In the genomic region with DNA sequence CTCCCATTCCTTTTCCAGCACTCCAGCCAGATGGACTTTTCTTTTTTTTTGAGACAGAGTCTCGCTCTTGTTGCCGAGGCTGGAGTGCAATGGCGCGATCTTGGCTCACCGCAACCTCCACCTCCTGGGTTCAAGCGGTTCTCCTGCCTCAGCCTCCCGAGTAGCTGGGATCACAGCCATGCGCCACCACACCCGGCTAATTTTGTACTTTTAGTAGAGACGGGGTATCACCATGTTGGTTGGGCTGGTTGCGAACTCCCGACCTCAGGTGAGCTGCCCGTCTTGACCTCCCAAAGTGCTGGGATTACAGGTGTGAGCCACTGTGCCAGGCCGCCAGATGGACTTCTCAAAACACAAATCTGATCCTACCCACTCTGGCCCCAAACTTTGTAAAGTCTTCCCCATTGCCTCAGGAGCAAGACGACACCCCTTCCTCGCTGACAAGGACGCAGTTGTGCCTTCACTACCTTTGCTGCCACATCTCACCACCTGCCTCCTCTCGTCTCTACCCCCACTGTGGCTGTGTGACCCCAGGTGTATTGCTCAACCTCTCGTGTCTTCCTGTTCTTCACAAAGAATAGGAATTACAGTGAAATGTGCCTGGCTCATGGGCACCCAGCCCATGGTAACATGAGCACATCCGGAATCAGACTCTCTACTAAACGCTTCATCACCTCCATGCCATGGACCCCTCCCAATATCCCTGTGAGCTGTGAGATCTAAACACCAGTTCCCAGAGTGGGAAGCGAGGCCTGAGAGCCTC, we compare ENCODE assay signal across 16 cellular contexts. TPM values are rescaled to one million over a fixed set of nuclear protein-coding genes. Genes with fewer than 3 reads are reported as not detected.
DNase-seq lines count a peak whose midpoint lies in the region; ATAC-seq and TF ChIP-seq lines count a peak whose summit lies in the region.
"Had no signal": no experiment of that assay in that cellular context is flagged by ENCODE, and none has a peak within 500 bp of the region (broad histone marks: within the 10 kb centered on the region; RNA-seq: fewer than 3 reads in every experiment).

No MANE protein-coding gene starts in this region.

- H3K27ac ChIP-seq in dorsolateral prefrontal cortex (peak overlapping the region in 38 of 59 donors; percentile 1 to 83 (median 48)), neutrophil (peak overlapping the region; percentile 85)
- H3K27ac ChIP-seq: right atrium auricular region, VCaP had no signal

- DNase-seq in CD1c-positive myeloid dendritic cell (ENCODE audit: extremely low spot score) (peak; percentile 16), NCI-H510A (lab: John Stamatoyannopoulos, UW) (peak; percentile 24), dorsolateral prefrontal cortex (no peak), NCI-H1048 (lab: John Stamatoyannopoulos, UW) (no peak), NCI-H82 treated with DMSO at 0.1 percent for 48 hours (lab: John Stamatoyannopoulos, UW; ENCODE audit: unreplicated experiment) (no peak)
- DNase-seq: activated gamma-delta T cell; CD8-positive, alpha-beta memory T cell; cortex of kidney; NCI-H187 had no signal

- H3K36me3 ChIP-seq in neutrophil, result peaks cover 3% of the 10 kb centered on the region
- H3K36me3 ChIP-seq: gastroesophageal sphincter, right atrium auricular region had no signal

- no peaks in the 10 kb centered on the region for H3K9me3 ChIP-seq in neutrophil
- H3K9me3 ChIP-seq: gastroesophageal sphincter, right atrium auricular region had no signal

- intact Hi-C loops in dorsolateral prefrontal cortex (cut with DNase I), result no loop called here

- H3K4me1 ChIP-seq in neutrophil (ENCODE audit: control insufficient read depth in 1 of 2, insufficient read depth in 1 of 2, low read depth in 1 of 2, low read length in 1 of 2), result peaks cover 47 to 50% of the 10 kb centered on the region in 2 experiments

- H3K27me3 ChIP-seq in dorsolateral prefrontal cortex (no peaks in the 10 kb centered on the region), neutrophil (no peaks in the 10 kb centered on the region)
- H3K27me3 ChIP-seq: gastroesophageal sphincter, right atrium auricular region had no signal

- ATAC-seq in GM19324 (IDR thresholded peaks at IDR 0.05; ENCODE audit: low FRiP score, unreplicated experiment) (no peak), HG03108 (IDR thresholded peaks at IDR 0.05; ENCODE audit: unreplicated experiment) (no peak)
- ATAC-seq: gastroesophageal sphincter had no signal

- TF ChIP-seq CTCF in dorsolateral prefrontal cortex (IDR thresholded peaks at IDR 0.05 in 54 of 56, conservative IDR thresholded peaks at IDR 0.05 in 2 of 56; ENCODE audit: low read depth in 1 of 56, partially characterized antibody in 56 of 56) (no peak), neutrophil (IDR thresholded peaks at IDR 0.05) (no peak)

- H3K4me3 ChIP-seq in dorsolateral prefrontal cortex (no peak overlapping the region), neutrophil (ENCODE audit: low read depth in 1 of 2, low read length in 1 of 2) (peak overlapping the region; percentile 42 to 50)
- H3K4me3 ChIP-seq: gastroesophageal sphincter, right atrium auricular region had no signal

RNA-seq across cellular contexts. Expression of a gene that starts 3.7 kb away (rescaled TPM):
- 10 to 100 TPM; 17.6 to 85.0 (median 34.7) TPM for total RNA-seq in dorsolateral prefrontal cortex

RNA-seq across cellular contexts. Expression of a gene that starts 11.2 kb away (rescaled TPM):
- 1 to 10 TPM in 22 of 120 experiments, under 1 TPM in 64, not detected in 34; 0.06 to 2.7 (median 0.56) TPM for total RNA-seq in dorsolateral prefrontal cortex
- total RNA-seq: CD8-positive, alpha-beta memory T cell; gastroesophageal sphincter; lower leg skin; right atrium auricular region had no signal

Comparison
In these comparisons a context has a peak if more than half of its experiments do, and no peak if none do; other contexts are left out.
1. DNase-seq: peak in CD1c-positive myeloid dendritic cell (single experiment) and NCI-H510A (single experiment); none in dorsolateral prefrontal cortex (0 of 10), NCI-H1048 (single experiment) and NCI-H82 treated with DMSO at 0.1 percent for 48 hours (single experiment).
2. H3K4me3 ChIP-seq: peak in neutrophil (2 of 2); none in dorsolateral prefrontal cortex (0 of 59).